ENCODE assay signal across 5 cellular contexts in the genomic region with DNA sequence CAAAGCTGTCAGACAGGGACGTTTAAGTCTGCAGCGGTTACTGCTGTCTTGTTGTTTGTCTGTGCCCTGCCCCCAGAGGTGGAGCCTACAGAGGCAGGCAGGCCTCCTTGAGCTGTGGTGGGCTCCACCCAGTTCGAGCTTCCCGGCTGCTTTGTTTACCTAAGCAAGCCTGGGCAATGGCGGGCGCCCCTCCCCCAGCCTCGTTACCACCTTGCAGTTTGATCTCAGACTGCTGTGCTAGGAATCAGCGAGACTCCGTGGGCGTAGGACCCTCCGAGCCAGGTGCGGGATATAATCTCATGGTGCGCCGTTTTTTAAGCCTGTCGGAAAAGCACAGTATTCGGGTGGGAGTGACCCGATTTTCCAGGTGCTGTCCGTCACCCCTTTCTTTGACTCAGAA. TPM values are rescaled to one million over a fixed set of nuclear protein-coding genes. Genes with fewer than 3 reads are reported as not detected.
"Had no signal": no experiment of that assay in that cellular context is flagged by ENCODE, and none has a peak within 500 bp of the region (broad histone marks: within the 10 kb centered on the region; RNA-seq: fewer than 3 reads in every experiment).

No MANE protein-coding gene starts in this region.

RNA-seq across cellular contexts. Expression of gene BRS3, which starts 42.1 kb away (rescaled TPM):
- total RNA-seq: HepG2, HT-29, HT1080, IMR-90 had no signal
- polyA plus RNA-seq: HepG2, IgD-negative memory B cell, IMR-90 had no signal
